ENCODE assay signal across 10 cellular contexts in genomic region chr17:38415250-38416194, GRCh38. TPM values are rescaled to one million over a fixed set of nuclear protein-coding genes. Genes with fewer than 3 reads are reported as not detected.
DNase-seq lines count a peak whose midpoint lies in the region; ATAC-seq lines count a peak whose summit lies in the region.
"Had no signal": no experiment of that assay in that cellular context is flagged by ENCODE, and none has a peak within 500 bp of the region (broad histone marks: within the 10 kb centered on the region; RNA-seq: fewer than 3 reads in every experiment).

No MANE protein-coding gene starts in this region.

- no peak overlapping the region for H3K27ac ChIP-seq in aorta (ENCODE audit: low read depth in 1 of 2, low read length in 2 of 2)

- H3K4me3 Mint-ChIP-seq in activated naive CD8-positive, alpha-beta T cell treated with anti-CD3 and anti-CD28 coated beads for 36 hours = peak overlapping the region; percentile 79
- H3K4me3 Mint-ChIP-seq: IgD-negative memory B cell had no signal

- peaks cover 46% of the 10 kb centered on the region for H3K27me3 Mint-ChIP-seq in activated naive CD8-positive, alpha-beta T cell treated with anti-CD3 and anti-CD28 coated beads for 36 hours

- H3K9me3 ChIP-seq in aorta (ENCODE audit: control insufficient read depth, low read length) = no peaks in the 10 kb centered on the region

- intact Hi-C loops in aorta (cut with DNase I) = loop anchor here in 1 of 2 donors (1.0 kb wide), 1 partner anchor 66 kb away; no protein-coding TSS in a partner anchor

- no peaks in the 10 kb centered on the region for H3K36me3 Mint-ChIP-seq in activated naive CD8-positive, alpha-beta T cell treated with anti-CD3 and anti-CD28 coated beads for 36 hours
- H3K36me3 Mint-ChIP-seq: IgD-negative memory B cell had no signal

- H3K27ac Mint-ChIP-seq in activated naive CD8-positive, alpha-beta T cell treated with anti-CD3 and anti-CD28 coated beads for 36 hours = peak overlapping the region; percentile 92

- H3K4me1 Mint-ChIP-seq in activated naive CD8-positive, alpha-beta T cell treated with anti-CD3 and anti-CD28 coated beads for 36 hours = peaks cover 9% of the 10 kb centered on the region

- no peaks in the 10 kb centered on the region for H3K4me1 ChIP-seq in aorta (ENCODE audit: control insufficient read depth in 1 of 2, insufficient read depth in 2 of 2, low read length in 2 of 2)

- H3K4me3 ChIP-seq in aorta (ENCODE audit: low read length in 2 of 2) = no peak overlapping the region

- DNase-seq in D341Med (ENCODE audit: low spot score) (peak; percentile 97), NCI-H510A treated with DMSO at 0.1 percent for 48 hours (lab: John Stamatoyannopoulos, UW) (peak; percentile 97), kidney tubule cell (ENCODE audit: low spot score) (peak; percentile 43), aorta (no peak), T1000 (lab: John Stamatoyannopoulos, UW) (no peak), GM19238 (ENCODE audit: insufficient read length, low spot score) (no peak)
- DNase-seq in activated naive CD8-positive, alpha-beta T cell treated with anti-CD3 and anti-CD28 coated beads for 36 hours = peak; percentile 63

- H3K27me3 ChIP-seq in aorta (ENCODE audit: control insufficient read depth in 1 of 2, insufficient read depth in 2 of 2, low read length in 1 of 2) = no peaks in the 10 kb centered on the region

- 51 to 58% methylated on average over 21 to 22 of the region's 22 CpGs for WGBS in aorta, 2 donors

- no peaks in the 10 kb centered on the region for H3K9me3 Mint-ChIP-seq in activated naive CD8-positive, alpha-beta T cell treated with anti-CD3 and anti-CD28 coated beads for 36 hours
- H3K9me3 Mint-ChIP-seq: IgD-negative memory B cell, naive B cell had no signal

- ATAC-seq in HG03045 (IDR thresholded peaks at IDR 0.05; ENCODE audit: unreplicated experiment) (peak; percentile 42), aorta (ENCODE audit: low FRiP score) (no peak)

- no peaks in the 10 kb centered on the region for H3K36me3 ChIP-seq in aorta (ENCODE audit: control insufficient read depth in 1 of 2, insufficient read depth in 2 of 2, low read length in 1 of 2)

RNA-seq across cellular contexts. Expression of gene ARHGAP23, which starts 12.7 kb away (rescaled TPM):
- under 1 TPM; 0.08 to 0.66 TPM for total RNA-seq in activated naive CD8-positive, alpha-beta T cell treated with anti-CD3 and anti-CD28 coated beads for 36 hours
- 100 to 1,000 TPM; 110 to 126 TPM for total RNA-seq in aorta
- polyA plus RNA-seq in aorta = 10 to 100 TPM in 1 of 2 donors, 1 to 10 TPM in 1; 6.9 to 31.6 TPM
- polyA plus RNA-seq: IgD-negative memory B cell had no signal

Comparison
In these comparisons a context has a peak if more than half of its experiments do, and no peak if none do; other contexts are left out.
1. DNase-seq: peak in D341Med (single experiment), NCI-H510A treated with DMSO at 0.1 percent for 48 hours (single experiment), activated naive CD8-positive, alpha-beta T cell treated with anti-CD3 and anti-CD28 coated beads for 36 hours (single experiment) and kidney tubule cell (single experiment); none in aorta (0 of 2), T1000 (single experiment) and GM19238 (single experiment).
2. RNA of gene ARHGAP23, which starts 12.7 kb away (total RNA-seq): 110 to 126 TPM in aorta; 0.08 to 0.66 TPM in activated naive CD8-positive, alpha-beta T cell treated with anti-CD3 and anti-CD28 coated beads for 36 hours; every median in the first group is over 10 times any median in the second.